In the genomic region with DNA sequence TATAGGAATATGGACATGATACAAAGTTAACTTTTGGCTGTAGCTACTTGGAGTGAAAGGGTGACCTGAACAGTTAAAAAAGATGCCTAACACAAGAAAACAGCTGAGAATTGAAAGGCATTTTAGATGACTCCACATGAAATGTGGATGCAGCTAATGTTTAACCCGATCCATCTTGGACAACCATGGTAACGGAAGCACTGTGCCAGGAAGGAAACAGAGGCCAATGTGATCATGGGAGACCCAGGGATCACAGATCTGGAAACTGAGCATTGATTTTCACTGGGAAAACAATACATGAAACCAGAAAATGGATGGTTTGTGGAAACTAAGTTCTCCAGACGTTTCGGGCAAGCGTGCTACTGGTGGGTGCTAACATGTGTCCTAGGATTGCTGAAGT, we compare ENCODE assay signal across 25 cellular contexts.
"Had no signal": no experiment of that assay in that cellular context is flagged by ENCODE, and none has a peak within 500 bp of the region (broad histone marks: within the 10 kb centered on the region; RNA-seq: fewer than 3 reads in every experiment).

No MANE protein-coding gene starts in this region.

- ATAC-seq: effector memory CD8-positive, alpha-beta T cell; esophagus mucosa; foreskin keratinocyte; gastrocnemius medialis; gastroesophageal sphincter; heart left ventricle; heart right ventricle had no signal

- FAIRE-seq: colon, endometrium, endothelial cell of umbilical vein, frontal cortex had no signal

- DNase-seq: colonic mucosa; cortex of kidney; dermis blood vessel endothelial cell; dorsolateral prefrontal cortex; effector CD4-positive, alpha-beta T cell; effector CD8-positive, alpha-beta T cell; effector memory CD4-positive, alpha-beta T cell; effector memory CD8-positive, alpha-beta T cell; endodermal cell; erythroblast; esophagus squamous epithelium; foreskin fibroblast; foreskin keratinocyte; foreskin melanocyte; gastrocnemius medialis; glutamatergic neuron; head of caudate nucleus; heart left ventricle; heart right ventricle had no signal
